ENCODE assay signal across 25 cellular contexts in genomic region chr10:57968328-57969016, GRCh38.
"Had no signal": no experiment of that assay in that cellular context is flagged by ENCODE, and none has a peak within 500 bp of the region (broad histone marks: within the 10 kb centered on the region; RNA-seq: fewer than 3 reads in every experiment).

No MANE protein-coding gene starts in this region.

- H3K4me3 ChIP-seq: MG63, SK-N-MC had no signal

- H3K27me3 Mint-ChIP-seq: activated CD4-positive, alpha-beta memory T cell treated with anti-CD3 and anti-CD28 coated beads for 36 hours; activated CD4-positive, alpha-beta T cell treated with anti-CD3 and anti-CD28 coated beads, Interleukin-2, amount 10 ng/mL, durations not matched to agents 7 days and 5 days; activated naive CD8-positive, alpha-beta T cell; activated T-helper 17 cell treated with anti-CD3 and anti-CD28 coated beads, Interleukin-2, amount 50 U/mL, for 72 hours; T-cell had no signal

- DNase-seq: activated CD4-positive, alpha-beta memory T cell treated with anti-CD3 and anti-CD28 coated beads for 36 hours; activated CD4-positive, alpha-beta T cell treated with anti-CD3 and anti-CD28 coated beads, Interleukin-2, amount 10 ng/mL, durations not matched to agents 7 days and 5 days; activated CD4-positive, CD25-positive, alpha-beta regulatory T cell; activated CD8-positive, alpha-beta memory T cell treated with anti-CD3 and anti-CD28 coated beads for 24 hours; activated gamma-delta T cell; activated naive CD4-positive, alpha-beta T cell treated with anti-CD3 and anti-CD28 coated beads for 36 hours; activated T-cell treated with anti-CD3 and anti-CD28 coated beads, Interleukin-2, amount 50 U/mL, for 48 hours; MG63; MV-4-11; NCI-H1092 treated with DMSO at 0.1 percent for 48 hours; NCI-H1417 treated with DMSO at 0.1 percent for 48 hours; NCI-H1694; NCI-H2029; NCI-H2107; NCI-H2171 treated with DMSO at 0.1 percent for 48 hours; NCI-H226; NCI-H526; NCI-H82; NK-92 treated with Interleukin-12 subunit alpha and Interleukin-12 subunit beta, amount 100 ng/mL, for 24 hours; T-cell; T-helper 2 cell; T1000 had no signal

- H3K36me3 Mint-ChIP-seq: activated CD4-positive, alpha-beta memory T cell treated with anti-CD3 and anti-CD28 coated beads for 36 hours; activated naive CD8-positive, alpha-beta T cell; T-cell had no signal

- H3K36me3 ChIP-seq: MG63 had no signal

- H3K4me1 Mint-ChIP-seq: activated CD4-positive, alpha-beta T cell treated with anti-CD3 and anti-CD28 coated beads, Interleukin-2, amount 10 ng/mL, durations not matched to agents 7 days and 5 days; activated T-helper 17 cell treated with anti-CD3 and anti-CD28 coated beads, Interleukin-2, amount 50 U/mL, for 72 hours; T-cell had no signal

- H3K27me3 ChIP-seq: MG63 had no signal

- H3K4me3 Mint-ChIP-seq: activated CD4-positive, alpha-beta memory T cell treated with anti-CD3 and anti-CD28 coated beads for 36 hours; activated CD4-positive, alpha-beta T cell treated with anti-CD3 and anti-CD28 coated beads, Interleukin-2, amount 10 ng/mL, durations not matched to agents 7 days and 5 days; activated naive CD4-positive, alpha-beta T cell treated with anti-CD3 and anti-CD28 coated beads for 36 hours; activated naive CD8-positive, alpha-beta T cell; activated T-helper 17 cell treated with anti-CD3 and anti-CD28 coated beads, Interleukin-2, amount 50 U/mL, for 72 hours; T-cell had no signal

- ATAC-seq: activated T-helper 17 cell treated with anti-CD3 and anti-CD28 coated beads, Interleukin-2, amount 50 U/mL, for 72 hours; T-cell had no signal

- H3K9me3 Mint-ChIP-seq: activated CD4-positive, alpha-beta T cell treated with anti-CD3 and anti-CD28 coated beads, Interleukin-2, amount 10 ng/mL, durations not matched to agents 7 days and 5 days; activated naive CD4-positive, alpha-beta T cell treated with anti-CD3 and anti-CD28 coated beads for 36 hours had no signal

- H3K9me3 ChIP-seq: MG63 had no signal

- H3K27ac ChIP-seq: SK-N-MC had no signal

- H3K27ac Mint-ChIP-seq: activated CD4-positive, alpha-beta memory T cell treated with anti-CD3 and anti-CD28 coated beads for 36 hours; activated CD4-positive, alpha-beta T cell treated with anti-CD3 and anti-CD28 coated beads, Interleukin-2, amount 10 ng/mL, durations not matched to agents 7 days and 5 days; activated naive CD4-positive, alpha-beta T cell treated with anti-CD3 and anti-CD28 coated beads for 36 hours; activated naive CD8-positive, alpha-beta T cell; activated T-helper 17 cell treated with anti-CD3 and anti-CD28 coated beads, Interleukin-2, amount 50 U/mL, for 72 hours; T-cell had no signal
